ENCODE assay signal across 8 cellular contexts in the genomic region with DNA sequence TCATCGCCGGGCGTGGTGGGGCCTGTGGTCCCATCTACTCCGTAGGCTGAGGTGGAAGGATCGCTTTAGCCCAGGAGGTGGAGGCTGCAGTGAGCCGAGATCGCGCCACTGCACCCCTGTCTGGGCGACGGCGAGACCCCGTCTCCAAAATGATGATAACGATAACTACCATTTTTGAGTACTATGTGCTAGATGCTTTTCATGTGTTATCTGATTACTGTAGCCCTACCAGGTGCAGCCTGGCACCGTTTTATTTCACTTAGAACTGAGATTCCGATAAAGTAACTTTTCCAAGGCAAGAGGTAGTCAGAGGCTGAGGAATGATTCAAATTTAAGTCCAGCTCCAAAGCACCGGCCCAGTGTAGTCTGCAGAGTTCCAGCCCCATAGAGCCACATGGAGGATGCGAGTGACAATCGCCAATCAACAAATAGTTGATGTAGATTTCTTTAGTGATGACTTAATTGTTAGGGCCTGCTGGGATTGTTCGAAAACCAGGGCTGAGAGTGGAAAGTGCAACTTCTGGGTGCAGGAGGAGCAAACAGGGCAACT. TPM values are rescaled to one million over a fixed set of nuclear protein-coding genes. Genes with fewer than 3 reads are reported as not detected.
DNase-seq lines count a peak whose midpoint lies in the region; ATAC-seq and TF ChIP-seq lines count a peak whose summit lies in the region.

No MANE protein-coding gene starts in this region.

- TF ChIP-seq CTCF in PC-3 (conservative IDR thresholded peaks at IDR 0.05; ENCODE audit: low read depth, low read length) (no peak), neural progenitor cell (IDR thresholded peaks at IDR 0.05) (no peak)

- ATAC-seq in PC-3 (0 out of 2 replicates have a peak, but pooled peaks have one; percentile 6), HG03097 (IDR thresholded peaks at IDR 0.05; ENCODE audit: low FRiP score, unreplicated experiment) (no peak)

- peaks cover 30% of the 10 kb centered on the region for H3K4me1 Mint-ChIP-seq in T-helper 1 cell treated with Interleukin-12 subunit alpha and Interleukin-12 subunit beta and Interleukin-4 antibody, amounts not matched to agents 30 μg/mL and 1 μg/mL, for 36 hours (ENCODE audit: low read depth)
- peaks cover 43% of the 10 kb centered on the region for H3K4me1 Mint-ChIP-seq in neural progenitor cell

- H3K9me2 ChIP-seq in PC-3 (replicated peaks; ENCODE audit: low read length) = no peaks in the 10 kb centered on the region

- H3K4me1 ChIP-seq in PC-3 (ENCODE audit: insufficient read depth, low read length) (peaks cover 8% of the 10 kb centered on the region; the same call in 1 of the 2 replicates), endocrine pancreas (ENCODE audit: control insufficient read depth, insufficient read depth, low read length) (peaks cover 18% of the 10 kb centered on the region), neural progenitor cell (peaks cover 16% of the 10 kb centered on the region)

- H3K36me3 ChIP-seq in PC-3 (ENCODE audit: low read depth, low read length) = no peaks in the 10 kb centered on the region
- no peaks in the 10 kb centered on the region for H3K36me3 ChIP-seq in endocrine pancreas (ENCODE audit: control insufficient read depth, insufficient read depth, low read length)
- no peaks in the 10 kb centered on the region for H3K36me3 ChIP-seq in neural progenitor cell

- H3K27ac Mint-ChIP-seq in T-helper 1 cell treated with Interleukin-12 subunit alpha and Interleukin-12 subunit beta and Interleukin-4 antibody, amounts not matched to agents 30 μg/mL and 1 μg/mL, for 36 hours = peak overlapping the region; percentile 87
- H3K27ac Mint-ChIP-seq in neural progenitor cell = peak overlapping the region; percentile 86

- no peaks in the 10 kb centered on the region for H3K9me3 Mint-ChIP-seq in T-helper 1 cell treated with Interleukin-12 subunit alpha and Interleukin-12 subunit beta and Interleukin-4 antibody, amounts not matched to agents 30 μg/mL and 1 μg/mL, for 36 hours
- no peaks in the 10 kb centered on the region for H3K9me3 Mint-ChIP-seq in neural progenitor cell

- H3K4me3 ChIP-seq in PC-3 (ENCODE audit: low read length) (peak overlapping the region; percentile 83), endocrine pancreas (ENCODE audit: control insufficient read depth, insufficient read depth, low read length) (peak overlapping the region; percentile 71), neural progenitor cell (peak overlapping the region; percentile 90)

- H3K9me3 ChIP-seq in PC-3 (ENCODE audit: low read length) (no peaks in the 10 kb centered on the region), endocrine pancreas (ENCODE audit: control insufficient read depth, low read length) (no peaks in the 10 kb centered on the region), neural progenitor cell (ENCODE audit: low read depth) (no peaks in the 10 kb centered on the region)

- H3K4me3 Mint-ChIP-seq in T-helper 1 cell treated with Interleukin-12 subunit alpha and Interleukin-12 subunit beta and Interleukin-4 antibody, amounts not matched to agents 30 μg/mL and 1 μg/mL, for 36 hours = peak overlapping the region; percentile 86
- H3K4me3 Mint-ChIP-seq in neural progenitor cell = peak overlapping the region; percentile 92

- POLR2A ChIA-PET in PC-3 (lab: Charles Lee; ENCODE audit: unreplicated experiment) = interaction anchor here (0.6 kb wide), 1 partner anchor 541 kb away, joined by 5 read pairs; no protein-coding TSS in a partner anchor

- peaks cover 3% of the 10 kb centered on the region for H3K27me3 Mint-ChIP-seq in T-helper 1 cell treated with Interleukin-12 subunit alpha and Interleukin-12 subunit beta and Interleukin-4 antibody, amounts not matched to agents 30 μg/mL and 1 μg/mL, for 36 hours (ENCODE audit: low read depth)
- peaks cover 2% of the 10 kb centered on the region for H3K27me3 Mint-ChIP-seq in neural progenitor cell (ENCODE audit: insufficient read depth, low read depth)

- CTCF ChIA-PET in PC-3 (lab: Charles Lee) = no interaction called here

- H4K20me1 ChIP-seq in PC-3 (ENCODE audit: low read length) (no peaks in the 10 kb centered on the region), neural progenitor cell (ENCODE audit: low read depth) (no peaks in the 10 kb centered on the region)

- intact Hi-C loops in PC-3 (cut with micrococcal nuclease) = loop anchor here (5.0 kb wide), 1 partner anchor 50 kb away; the partner anchor contains the start of genes C6orf120 and WDR27

- H3K27me3 ChIP-seq in PC-3 (ENCODE audit: low read length) (no peaks in the 10 kb centered on the region), endocrine pancreas (ENCODE audit: control insufficient read depth, insufficient read depth, low read length) (no peaks in the 10 kb centered on the region), neural progenitor cell (no peaks in the 10 kb centered on the region)

- H3K4me2 ChIP-seq in PC-3 (ENCODE audit: low read length) (peak overlapping the region; percentile 99), neural progenitor cell (peak overlapping the region; percentile 96)

- peaks cover 19% of the 10 kb centered on the region for H3K36me3 Mint-ChIP-seq in T-helper 1 cell treated with Interleukin-12 subunit alpha and Interleukin-12 subunit beta and Interleukin-4 antibody, amounts not matched to agents 30 μg/mL and 1 μg/mL, for 36 hours (ENCODE audit: low read depth)
- H3K36me3 Mint-ChIP-seq in neural progenitor cell = peaks cover 12% of the 10 kb centered on the region

- H3K9ac ChIP-seq in PC-3 (ENCODE audit: low read length) (peak overlapping the region; percentile 93), endocrine pancreas (ENCODE audit: control insufficient read depth, insufficient read depth, low read length) (peak overlapping the region; percentile 80), neural progenitor cell (peak overlapping the region; percentile 95)

- no TSS peak for BruUV-seq in PC-3 (replicated peaks; lab: Mats Ljungman, UMichigan)

- peak overlapping the region; percentile 70 for H3K27ac ChIP-seq in PC-3 (ENCODE audit: low read length)
- H3K27ac ChIP-seq in neural progenitor cell = peak overlapping the region; percentile 97

- H3F3A ChIP-seq in PC-3 (ENCODE audit: low read length, unreplicated experiment) (no peaks in the 10 kb centered on the region), neural progenitor cell (ENCODE audit: low read depth) (peaks cover 21% of the 10 kb centered on the region)

- H2AFZ ChIP-seq in PC-3 (ENCODE audit: low read length) = peak overlapping the region; percentile 79
- peak overlapping the region; percentile 78 for H2AFZ ChIP-seq in neural progenitor cell (replicated peaks)

- H3K79me2 ChIP-seq in PC-3 (ENCODE audit: low read length) (peaks cover 28% of the 10 kb centered on the region), neural progenitor cell (ENCODE audit: low read depth) (peaks cover 38% of the 10 kb centered on the region)

- no peak for DNase-seq in T-helper 1 cell
- DNase-seq in PC-3 = no peak
- DNase-seq in neural progenitor cell (ENCODE audit: low spot score) = peak; percentile 11
- no peak for DNase-seq in DMS153 (lab: John Stamatoyannopoulos, UW)
- DNase-seq in amniotic stem cell (lab: John Stamatoyannopoulos, UW) = no peak

RNA-seq across cellular contexts. Expression of gene ERMARD, which starts 0.7 kb away (rescaled TPM):
- 16.3 and 24.2 TPM in 2 replicates for total RNA-seq in PC-3 (2014; rRNA removed)
- total RNA-seq in neural progenitor cell (ENCODE audit: low replicate concordance) = 23.9 and 31.4 TPM in 2 replicates

RNA-seq across cellular contexts. Expression of gene DYNLT2, which starts 0.8 kb away (rescaled TPM):
- total RNA-seq in PC-3 (2014; rRNA removed) (0.51 and 1.5 TPM in 2 replicates), neural progenitor cell (ENCODE audit: low replicate concordance) (3.3 and 4.7 TPM in 2 replicates)

RNA-seq across cellular contexts. Expression of gene PHF10, which starts 27.8 kb away (rescaled TPM):
- total RNA-seq in PC-3 (2014; rRNA removed) (6.3 and 10.7 TPM in 2 replicates), neural progenitor cell (ENCODE audit: low replicate concordance) (25.6 and 43.0 TPM in 2 replicates)

RNA-seq across cellular contexts. Expression of gene C6orf120, which starts 50.2 kb away (rescaled TPM):
- total RNA-seq in PC-3 (2014; rRNA removed) (17.0 and 18.6 TPM in 2 replicates), neural progenitor cell (ENCODE audit: low replicate concordance) (38.8 and 42.4 TPM in 2 replicates)

RNA-seq across cellular contexts. Expression of gene WDR27, which starts 50.3 kb away (rescaled TPM):
- 20.0 and 28.3 TPM in 2 replicates for total RNA-seq in PC-3 (2014; rRNA removed)
- total RNA-seq in neural progenitor cell (ENCODE audit: low replicate concordance) = 69.0 and 89.0 TPM in 2 replicates
